11 cellular contexts compared by ENCODE assay signal in the genomic region with DNA sequence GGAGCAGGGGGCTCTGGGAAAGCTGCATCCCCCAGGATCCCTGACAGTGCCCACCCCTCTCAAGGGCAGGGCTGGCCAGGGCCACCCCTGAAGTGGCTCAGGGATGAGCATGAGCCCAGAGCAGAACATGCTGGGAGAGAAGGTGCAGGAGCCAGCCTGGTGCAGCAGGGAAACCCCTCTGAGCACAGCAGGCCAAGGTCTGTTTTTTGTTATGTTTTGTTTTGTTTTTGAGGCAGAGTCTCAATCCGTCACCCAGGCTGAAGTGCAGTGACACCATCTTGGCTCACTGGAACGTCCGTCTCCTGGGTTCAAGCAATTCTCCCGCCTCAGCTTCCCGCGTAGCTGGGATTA. TPM values are rescaled to one million over a fixed set of nuclear protein-coding genes. Genes with fewer than 3 reads are reported as not detected.
A peak's percentile ranks its signal among the peaks of the same experiment; 100 is the strongest.
DNase-seq lines count a peak whose midpoint lies in the region; ATAC-seq, FAIRE-seq and TF ChIP-seq lines count a peak whose summit lies in the region.
"Had no signal": no experiment of that assay in that cellular context is flagged by ENCODE, and none has a peak within 500 bp of the region (broad histone marks: within the 10 kb centered on the region; RNA-seq: fewer than 3 reads in every experiment).

No MANE protein-coding gene starts in this region.

- no peak overlapping the region for H3K27ac Mint-ChIP-seq in activated naive CD4-positive, alpha-beta T cell treated with anti-CD3 and anti-CD28 coated beads, Interleukin-2, amount 10 ng/mL, durations not matched to agents 7 days and 5 days
- H3K27ac Mint-ChIP-seq in activated naive CD8-positive, alpha-beta T cell treated with anti-CD3 and anti-CD28 coated beads for 36 hours = no peak overlapping the region

- no peak for FAIRE-seq in GM12892 (lab: Jason Lieb, UNC)

- H3K27ac ChIP-seq in mucosa of rectum (ENCODE audit: low read depth in 2 of 2, low read length in 2 of 2) (no peak overlapping the region), upper lobe of right lung (peak overlapping the region; percentile 71)
- H3K27ac ChIP-seq: brain microvascular endothelial cell had no signal

- no peak for TF ChIP-seq POLR2A in GM12892 (IDR thresholded peaks at IDR 0.05; ENCODE audit: low read depth, low read length)

- H3K36me3 ChIP-seq in mucosa of rectum (ENCODE audit: control insufficient read depth in 2 of 2, insufficient read depth in 2 of 2, low read length in 2 of 2) (peaks cover 0 to 2% of the 10 kb centered on the region in 2 donors), upper lobe of right lung (no peaks in the 10 kb centered on the region)
- H3K36me3 ChIP-seq: brain microvascular endothelial cell, left lung had no signal

- peaks cover 41% of the 10 kb centered on the region for H3K27me3 Mint-ChIP-seq in activated naive CD4-positive, alpha-beta T cell treated with anti-CD3 and anti-CD28 coated beads, Interleukin-2, amount 10 ng/mL, durations not matched to agents 7 days and 5 days
- H3K27me3 Mint-ChIP-seq in activated naive CD8-positive, alpha-beta T cell treated with anti-CD3 and anti-CD28 coated beads for 36 hours = peaks cover 7% of the 10 kb centered on the region

- peak overlapping the region; percentile 63 to 84 for H3K9ac ChIP-seq in mucosa of rectum (ENCODE audit: low read depth in 1 of 2, low read length in 2 of 2)

- CTCF ChIA-PET in activated naive CD4-positive, alpha-beta T cell treated with anti-CD3 and anti-CD28 coated beads, Interleukin-2, amount 10 ng/mL, durations not matched to agents 7 days and 5 days (lab: Charles Lee) = no interaction called here

- H3K27me3 ChIP-seq in mucosa of rectum (ENCODE audit: control insufficient read depth in 2 of 2, insufficient read depth in 2 of 2, low read length in 2 of 2) (peaks cover 6 to 7% of the 10 kb centered on the region in 2 donors), upper lobe of right lung (peaks cover 6% of the 10 kb centered on the region)

- H3K4me1 ChIP-seq in mucosa of rectum (ENCODE audit: control insufficient read depth in 2 of 2, insufficient read depth in 2 of 2, low read length in 2 of 2) (peaks cover 39% of the 10 kb centered on the region in 2 donors), upper lobe of right lung (peaks cover 36% of the 10 kb centered on the region)

- intact Hi-C loops in upper lobe of right lung (cut with DNase I) = no loop called here

- H3K4me3 ChIP-seq in mucosa of rectum (ENCODE audit: low read length in 2 of 2) (peak overlapping the region; percentile 67 to 68), upper lobe of right lung (peak overlapping the region; percentile 85)

- H3K4me1 Mint-ChIP-seq in activated naive CD4-positive, alpha-beta T cell treated with anti-CD3 and anti-CD28 coated beads, Interleukin-2, amount 10 ng/mL, durations not matched to agents 7 days and 5 days = peaks cover 54% of the 10 kb centered on the region
- H3K4me1 Mint-ChIP-seq in activated naive CD8-positive, alpha-beta T cell treated with anti-CD3 and anti-CD28 coated beads for 36 hours = peaks cover 40% of the 10 kb centered on the region

- DNase-seq in activated naive CD4-positive, alpha-beta T cell treated with anti-CD3 and anti-CD28 coated beads, Interleukin-2, amount 10 ng/mL, durations not matched to agents 7 days and 5 days = no peak
- DNase-seq in activated naive CD4-positive, alpha-beta T cell treated with Interleukin-2 at 50 U/mL for 16 hours = no peak
- no peak for DNase-seq in activated naive CD8-positive, alpha-beta T cell treated with anti-CD3 and anti-CD28 coated beads for 36 hours
- no peak for DNase-seq in upper lobe of right lung
- DNase-seq in GM12892 (ENCODE audit: insufficient read length) = no peak
- no peak for DNase-seq in NCI-H187 treated with DMSO at 0.1 percent for 48 hours (lab: John Stamatoyannopoulos, UW)
- no peak for DNase-seq in CD1c-positive myeloid dendritic cell (ENCODE audit: extremely low spot score)
- DNase-seq: SIG-M5 had no signal

- peaks cover 12% of the 10 kb centered on the region for H3K36me3 Mint-ChIP-seq in activated naive CD4-positive, alpha-beta T cell treated with anti-CD3 and anti-CD28 coated beads, Interleukin-2, amount 10 ng/mL, durations not matched to agents 7 days and 5 days
- H3K36me3 Mint-ChIP-seq in activated naive CD8-positive, alpha-beta T cell treated with anti-CD3 and anti-CD28 coated beads for 36 hours = no peaks in the 10 kb centered on the region

- no peak for TF ChIP-seq CTCF in upper lobe of right lung (IDR thresholded peaks at IDR 0.05)

- no peaks in the 10 kb centered on the region for H3K9me3 Mint-ChIP-seq in activated naive CD4-positive, alpha-beta T cell treated with anti-CD3 and anti-CD28 coated beads, Interleukin-2, amount 10 ng/mL, durations not matched to agents 7 days and 5 days
- no peaks in the 10 kb centered on the region for H3K9me3 Mint-ChIP-seq in activated naive CD8-positive, alpha-beta T cell treated with anti-CD3 and anti-CD28 coated beads for 36 hours

- H3K4me3 Mint-ChIP-seq in activated naive CD4-positive, alpha-beta T cell treated with anti-CD3 and anti-CD28 coated beads, Interleukin-2, amount 10 ng/mL, durations not matched to agents 7 days and 5 days = peak overlapping the region; percentile 55
- H3K4me3 Mint-ChIP-seq in activated naive CD8-positive, alpha-beta T cell treated with anti-CD3 and anti-CD28 coated beads for 36 hours = peak overlapping the region; percentile 65

- no peak for ATAC-seq in upper lobe of right lung

- H3K9me3 ChIP-seq in mucosa of rectum (ENCODE audit: control insufficient read depth in 2 of 2, low read length in 2 of 2) (no peaks in the 10 kb centered on the region), upper lobe of right lung (no peaks in the 10 kb centered on the region)
- H3K9me3 ChIP-seq: left lung had no signal

RNA-seq across cellular contexts. Expression of gene SBF1, which starts 0.8 kb away (rescaled TPM):
- 100 to 1,000 TPM; 101 to 102 TPM for total RNA-seq in activated naive CD8-positive, alpha-beta T cell treated with anti-CD3 and anti-CD28 coated beads for 36 hours
- total RNA-seq in upper lobe of right lung = 69.4 TPM
- polyA plus RNA-seq in GM12892 (2012; ENCODE audit: missing spikeins) = 11.6 TPM

RNA-seq across cellular contexts. Expression of gene ADM2, which starts 5.7 kb away (rescaled TPM):
- 1 to 10 TPM; 6.7 to 7.5 TPM for total RNA-seq in activated naive CD8-positive, alpha-beta T cell treated with anti-CD3 and anti-CD28 coated beads for 36 hours
- 2.6 TPM for total RNA-seq in upper lobe of right lung
- 0.19 TPM for polyA plus RNA-seq in GM12892 (2012; ENCODE audit: missing spikeins)

RNA-seq across cellular contexts. Expression of gene MIOX, which starts 11.0 kb away (rescaled TPM):
- under 1 TPM in 1 of 2 experiments, not detected in 1; 0.29 TPM for total RNA-seq in activated naive CD8-positive, alpha-beta T cell treated with anti-CD3 and anti-CD28 coated beads for 36 hours
- total RNA-seq in upper lobe of right lung = not detected
- polyA plus RNA-seq in GM12892 (2012; ENCODE audit: missing spikeins) = not detected
- total RNA-seq: left lung had no signal

RNA-seq across cellular contexts. Expression of gene LMF2, which starts 31.9 kb away (rescaled TPM):
- 10 to 100 TPM; 59.3 to 62.6 TPM for total RNA-seq in activated naive CD8-positive, alpha-beta T cell treated with anti-CD3 and anti-CD28 coated beads for 36 hours
- 65.8 TPM for total RNA-seq in upper lobe of right lung
- polyA plus RNA-seq in GM12892 (2012; ENCODE audit: missing spikeins) = 6.7 TPM

RNA-seq across cellular contexts. Expression of gene NCAPH2, which starts 32.4 kb away (rescaled TPM):
- 100 to 1,000 TPM; 143 to 152 TPM for total RNA-seq in activated naive CD8-positive, alpha-beta T cell treated with anti-CD3 and anti-CD28 coated beads for 36 hours
- 51.8 TPM for total RNA-seq in upper lobe of right lung
- 29.4 TPM for polyA plus RNA-seq in GM12892 (2012; ENCODE audit: missing spikeins)
